Comparison of ENCODE assay signal across 19 cellular contexts in genomic region chr6:68651018-68651985, GRCh38. TPM values are rescaled to one million over a fixed set of nuclear protein-coding genes. Genes with fewer than 3 reads are reported as not detected.
A peak's percentile ranks its signal among the peaks of the same experiment; 100 is the strongest.
DNase-seq lines count a peak whose midpoint lies in the region; ATAC-seq and TF ChIP-seq lines count a peak whose summit lies in the region.
"Had no signal": no experiment of that assay in that cellular context is flagged by ENCODE, and none has a peak within 500 bp of the region (broad histone marks: within the 10 kb centered on the region; RNA-seq: fewer than 3 reads in every experiment).

No MANE protein-coding gene starts in this region.

- BruUV-seq in MCF 10A (replicated peaks; lab: Mats Ljungman, UMichigan), result no TSS peak

- no peak for ATAC-seq in GM18909 (IDR thresholded peaks at IDR 0.05; ENCODE audit: poor library complexity, unreplicated experiment)
- no peak for ATAC-seq in effector memory CD8-positive, alpha-beta T cell (replicated peaks)
- ATAC-seq: activated CD4-positive, alpha-beta T cell treated with anti-CD3 and anti-CD28 coated beads for 36 hours; naive thymus-derived CD8-positive, alpha-beta T cell had no signal

- TF ChIP-seq POLR2A in breast epithelium (IDR thresholded peaks at IDR 0.05), result no peak

- H3K4me3 Mint-ChIP-seq in MCF 10A (ENCODE audit: unreplicated experiment) (no peak overlapping the region), HFFc6 (no peak overlapping the region)
- H3K4me3 Mint-ChIP-seq in effector memory CD8-positive, alpha-beta T cell, result no peak overlapping the region
- H3K4me3 Mint-ChIP-seq: activated CD4-positive, alpha-beta T cell treated with anti-CD3 and anti-CD28 coated beads for 36 hours; dendritic cell treated with granulocyte-macrophage colony-stimulating factor and Interleukin-4, amounts not matched to agents 40 ng/mL and 50 ng/mL, for 4 days; naive thymus-derived CD8-positive, alpha-beta T cell had no signal

- CTCF ChIA-PET in MCF 10A (lab: Yijun Ruan, JAX), result interaction anchor here (0.6 kb wide), 1 partner anchor 14 kb away, joined by 3 read pairs; no protein-coding TSS in a partner anchor

- H3K27ac ChIP-seq in breast epithelium, result no peak overlapping the region
- peak overlapping the region; percentile 27 for H3K27ac ChIP-seq in temporal lobe (ENCODE audit: low read depth, low read length)
- H3K27ac ChIP-seq: esophagus squamous epithelium had no signal

- TF ChIP-seq CTCF in MCF 10A (IDR thresholded peaks at IDR 0.05; ENCODE audit: unreplicated experiment), result no peak
- no peak for TF ChIP-seq CTCF in breast epithelium (IDR thresholded peaks at IDR 0.05)
- no peak for TF ChIP-seq CTCF in HFFc6 (IDR thresholded peaks at IDR 0.05)

- DNase-seq in MCF 10A (ENCODE audit: unreplicated experiment) (peak; percentile 39), breast epithelium (ENCODE audit: low spot score in 2 of 2) (no peak), amniotic epithelial cell (ENCODE audit: low read depth) (peak; percentile 35), foreskin melanocyte (peak; percentile 50), HFFc6 (no peak)
- DNase-seq in effector memory CD8-positive, alpha-beta T cell, result no peak
- DNase-seq: ACHN; activated CD4-positive, alpha-beta T cell treated with anti-CD3 and anti-CD28 coated beads for 36 hours; esophagus squamous epithelium; IMR-90; naive thymus-derived CD8-positive, alpha-beta T cell; NCI-H1694; NCI-H526; stimulated activated CD4-positive, alpha-beta T cell treated with anti-CD3 and anti-CD28 coated beads, Interleukin-1b, Interleukin-23, amount 100 ng/mL, for 48 hours; T-helper 1 cell had no signal

- H3K36me3 ChIP-seq in breast epithelium, result no peaks in the 10 kb centered on the region
- H3K36me3 ChIP-seq: esophagus squamous epithelium had no signal

- H3K27ac Mint-ChIP-seq in MCF 10A (ENCODE audit: low read depth, unreplicated experiment), result no peak overlapping the region
- H3K27ac Mint-ChIP-seq in HFFc6, result no peak overlapping the region
- no peak overlapping the region for H3K27ac Mint-ChIP-seq in effector memory CD8-positive, alpha-beta T cell
- H3K27ac Mint-ChIP-seq: activated CD4-positive, alpha-beta T cell treated with anti-CD3 and anti-CD28 coated beads for 36 hours; dendritic cell treated with granulocyte-macrophage colony-stimulating factor and Interleukin-4, amounts not matched to agents 40 ng/mL and 50 ng/mL, for 4 days had no signal

- H3K36me3 Mint-ChIP-seq in MCF 10A (ENCODE audit: insufficient read depth, unreplicated experiment), result no peaks in the 10 kb centered on the region
- H3K36me3 Mint-ChIP-seq in HFFc6 (ENCODE audit: low read depth), result no peaks in the 10 kb centered on the region
- H3K36me3 Mint-ChIP-seq in effector memory CD8-positive, alpha-beta T cell (ENCODE audit: insufficient read depth), result peaks cover 3% of the 10 kb centered on the region
- H3K36me3 Mint-ChIP-seq: naive thymus-derived CD8-positive, alpha-beta T cell had no signal

- H3K9me3 Mint-ChIP-seq in MCF 10A (ENCODE audit: unreplicated experiment) (no peaks in the 10 kb centered on the region), HFFc6 (no peaks in the 10 kb centered on the region; the same call in 1 of the 2 replicates)
- peaks cover 0 to 4% of the 10 kb centered on the region in 2 donors for H3K9me3 Mint-ChIP-seq in effector memory CD8-positive, alpha-beta T cell
- H3K9me3 Mint-ChIP-seq: dendritic cell treated with granulocyte-macrophage colony-stimulating factor and Interleukin-4, amounts not matched to agents 40 ng/mL and 50 ng/mL, for 4 days; naive thymus-derived CD8-positive, alpha-beta T cell had no signal

- H3K4me1 ChIP-seq in breast epithelium, result no peaks in the 10 kb centered on the region
- H3K4me1 ChIP-seq: esophagus squamous epithelium had no signal

- H3K27me3 ChIP-seq in breast epithelium, result no peaks in the 10 kb centered on the region
- H3K27me3 ChIP-seq: esophagus squamous epithelium had no signal

- H3K4me1 Mint-ChIP-seq in MCF 10A (ENCODE audit: insufficient read depth, unreplicated experiment) (no peaks in the 10 kb centered on the region), HFFc6 (ENCODE audit: low read depth) (no peaks in the 10 kb centered on the region)
- H3K4me1 Mint-ChIP-seq in effector memory CD8-positive, alpha-beta T cell (ENCODE audit: low read depth in 2 of 2), result no peaks in the 10 kb centered on the region
- H3K4me1 Mint-ChIP-seq: activated CD4-positive, alpha-beta T cell treated with anti-CD3 and anti-CD28 coated beads for 36 hours; naive thymus-derived CD8-positive, alpha-beta T cell had no signal

- H3K4me3 ChIP-seq in breast epithelium, result no peak overlapping the region
- H3K4me3 ChIP-seq: esophagus squamous epithelium had no signal

- H3K9me3 ChIP-seq in breast epithelium, result no peaks in the 10 kb centered on the region
- H3K9me3 ChIP-seq: esophagus squamous epithelium had no signal

- POLR2A ChIA-PET in MCF 10A (lab: Yijun Ruan, JAX), result no interaction called here

- intact Hi-C loops in MCF 10A (cut with micrococcal nuclease) (no loop called here), breast epithelium (cut with DNase I; ENCODE audit: low total_unique reads) (no loop called here)

- H3K27me3 Mint-ChIP-seq in MCF 10A (ENCODE audit: insufficient read depth, unreplicated experiment) (peaks cover 100% of the 10 kb centered on the region), HFFc6 (ENCODE audit: insufficient read depth) (no peaks in the 10 kb centered on the region; the same call in 1 of the 2 replicates)
- no peaks in the 10 kb centered on the region for H3K27me3 Mint-ChIP-seq in effector memory CD8-positive, alpha-beta T cell
- H3K27me3 Mint-ChIP-seq: activated CD4-positive, alpha-beta T cell treated with anti-CD3 and anti-CD28 coated beads for 36 hours had no signal

RNA-seq across cellular contexts. Expression of gene ADGRB3, which starts 16.2 kb away (rescaled TPM):
- total RNA-seq in MCF 10A (2022) (not detected in 2 replicates), breast epithelium (1 to 10 TPM; 1.1 to 2.3 (median 1.2) TPM), temporal lobe (110 TPM)
- under 1 TPM in 3 of 6 experiments, not detected in 3; 0.05 to 0.07 (median 0.05) TPM for total RNA-seq in HFFc6 (2021; fragmentation: NEBNext Ultra II Directional; extraction: Animal tissue kit (Norgen Biotek cat#: 25700))
- total RNA-seq: activated CD4-positive, alpha-beta T cell treated with anti-CD3 and anti-CD28 coated beads for 36 hours; IMR-90; naive thymus-derived CD8-positive, alpha-beta T cell; RPMI7951 had no signal

Comparison
In these comparisons a context has a peak if more than half of its experiments do, and no peak if none do; other contexts are left out.
1. DNase-seq: peak in MCF 10A (single experiment), amniotic epithelial cell (single experiment) and foreskin melanocyte (single experiment); none in breast epithelium (0 of 2), HFFc6 (single experiment) and effector memory CD8-positive, alpha-beta T cell (0 of 3).
2. RNA of gene ADGRB3, which starts 16.2 kb away (total RNA-seq): 110 TPM in temporal lobe (single experiment); 1.1 to 2.3 TPM in breast epithelium, 0.05 to 0.07 TPM in HFFc6 and not detected in MCF 10A; every median in the first group is over 10 times any median in the second.